Comparison of ENCODE assay signal across 8 cellular contexts in genomic region chr16:84925092-84925772, GRCh38.
DNase-seq lines count a peak whose midpoint lies in the region; ATAC-seq and TF ChIP-seq lines count a peak whose summit lies in the region.

No MANE protein-coding gene starts in this region.

- H3K4me3 ChIP-seq in Panc1 (ENCODE audit: low read depth in 2 of 2, low read length in 2 of 2) = no peak overlapping the region
- no peak overlapping the region for H3K4me3 ChIP-seq in gastrocnemius medialis

- ATAC-seq in Panc1 (peak; percentile 78), Right ventricle myocardium inferior (no peak), gastrocnemius medialis (peak in 1 of 2 donors; percentile 36), GM19324 (IDR thresholded peaks at IDR 0.05; ENCODE audit: low FRiP score, unreplicated experiment) (no peak)

- in situ Hi-C loops in Panc1 (cut with HindIII; ENCODE audit: low pct_unique_long_range_greater_than_20kb, low sequenced_read_pairs) = no loop called here
- in situ Hi-C loops in gastrocnemius medialis (cut with MboI; ENCODE audit: low sequenced_read_pairs in 4 of 4) = no loop called here

- H3K36me3 ChIP-seq in Panc1 (ENCODE audit: control insufficient read depth, insufficient read depth, low read length) (no peaks in the 10 kb centered on the region), gastrocnemius medialis (no peaks in the 10 kb centered on the region)

- POLR2A ChIA-PET in Panc1 (lab: Charles Lee) = interaction anchor here (0.7 kb wide), 1 partner anchor 123 kb away, joined by 3 read pairs; no protein-coding TSS in a partner anchor

- no peak for TF ChIP-seq POLR2A in gastrocnemius medialis (IDR thresholded peaks at IDR 0.05)

- intact Hi-C loops in Panc1 (cut with micrococcal nuclease; ENCODE audit: unreplicated experiment) = loop anchor here (5.0 kb wide), 1 partner anchor 47 kb away; no protein-coding TSS in a partner anchor
- intact Hi-C loops in Right ventricle myocardium inferior (cut with DNase I) = loop anchor here (1.0 to 5.0 kb wide), 2 partner anchors 45 to 93 kb away; no protein-coding TSS in a partner anchor
- intact Hi-C loops in gastrocnemius medialis (cut with DNase I; ENCODE audit: low total_unique reads) = loop anchor here (1.0 to 10.0 kb wide), 3 partner anchors 27 to 90 kb away; no protein-coding TSS in a partner anchor

- peak; percentile 76 for DNase-seq in NCI-H82 (lab: John Stamatoyannopoulos, UW)
- no peak for DNase-seq in NCI-H82 treated with DMSO at 0.1 percent for 48 hours (lab: John Stamatoyannopoulos, UW; ENCODE audit: unreplicated experiment)
- peak; percentile 39 for DNase-seq in Panc1 (ENCODE audit: low read depth, low spot score)
- peak; percentile 48 to 64 for DNase-seq in activated T-helper 1 cell treated with anti-CD3 and anti-CD28 coated beads, Interleukin-2, amount 50 U/mL, for 16 hours (ENCODE audit: low read depth in 1 of 2, low spot score in 1 of 2)
- DNase-seq in Right ventricle myocardium inferior (ENCODE audit: missing footprints) = peak; percentile 74
- DNase-seq in gastrocnemius medialis = peak; percentile 33 to 55
- no peak for DNase-seq in NCI-H2171 (lab: John Stamatoyannopoulos, UW)

- H3K9me3 ChIP-seq in Panc1 (ENCODE audit: control insufficient read depth, insufficient read depth, low read depth, low read length) (no peaks in the 10 kb centered on the region), gastrocnemius medialis (no peaks in the 10 kb centered on the region)

- H3K27ac ChIP-seq in Panc1 (ENCODE audit: low read length) (no peak overlapping the region), gastrocnemius medialis (peak overlapping the region in 3 of 4 donors; percentile 8 to 71 (median 52))

- H3K4me1 ChIP-seq in Panc1 (ENCODE audit: control insufficient read depth, insufficient read depth, low read length) (no peaks in the 10 kb centered on the region), gastrocnemius medialis (peaks cover 33 to 42% of the 10 kb centered on the region in 2 donors)

- no TSS peak for BruUV-seq in Panc1 (replicated peaks; lab: Mats Ljungman, UMichigan)

- CTCF ChIA-PET in Panc1 (lab: Charles Lee) = interaction anchor here (2.2 kb wide), 1 partner anchor 27 kb away, joined by 10 read pairs; no protein-coding TSS in a partner anchor

- H3K27me3 ChIP-seq in Panc1 (ENCODE audit: control insufficient read depth, insufficient read depth, low read length) (no peaks in the 10 kb centered on the region), gastrocnemius medialis (no peaks in the 10 kb centered on the region)

- TF ChIP-seq CTCF in Panc1 (IDR thresholded peaks at IDR 0.05) (peak; percentile 90), gastrocnemius medialis (IDR thresholded peaks at IDR 0.05 in 4 of 5, conservative IDR thresholded peaks at IDR 0.05 in 1 of 5) (peak; percentile 81 to 95 (median 94))

Comparison
In these comparisons a context has a peak if more than half of its experiments do, and no peak if none do; other contexts are left out.
1. DNase-seq: peak in NCI-H82 (single experiment), Panc1 (single experiment), activated T-helper 1 cell treated with anti-CD3 and anti-CD28 coated beads, Interleukin-2, amount 50 U/mL, for 16 hours (2 of 2), Right ventricle myocardium inferior (single experiment) and gastrocnemius medialis (2 of 2); none in NCI-H82 treated with DMSO at 0.1 percent for 48 hours (single experiment) and NCI-H2171 (single experiment).